Comparison of ENCODE assay signal across 23 cellular contexts in genomic region chr22:49382451-49382735, GRCh38.
"Had no signal": no experiment of that assay in that cellular context is flagged by ENCODE, and none has a peak within 500 bp of the region (broad histone marks: within the 10 kb centered on the region; RNA-seq: fewer than 3 reads in every experiment).

No MANE protein-coding gene starts in this region.

- H3K27ac Mint-ChIP-seq: activated B cell treated with CpG ODN at 0.5 μM for 24 hours; activated CD4-positive, alpha-beta memory T cell treated with anti-CD3 and anti-CD28 coated beads for 36 hours; activated naive CD4-positive, alpha-beta T cell treated with anti-CD3 and anti-CD28 coated beads, Interleukin-2, amount 10 ng/mL, durations not matched to agents 7 days and 5 days; activated naive CD8-positive, alpha-beta T cell treated with anti-CD3 and anti-CD28 coated beads, Interleukin-2, amount 50 U/mL, for 24 hours; natural killer cell had no signal

- H3K4me3 Mint-ChIP-seq: activated B cell treated with CpG ODN at 0.5 μM for 24 hours; activated CD4-positive, alpha-beta memory T cell treated with anti-CD3 and anti-CD28 coated beads for 36 hours; activated naive CD4-positive, alpha-beta T cell treated with anti-CD3 and anti-CD28 coated beads, Interleukin-2, amount 10 ng/mL, durations not matched to agents 7 days and 5 days; activated naive CD8-positive, alpha-beta T cell treated with anti-CD3 and anti-CD28 coated beads, Interleukin-2, amount 50 U/mL, for 24 hours; activated T-cell treated with anti-CD3 and anti-CD28 coated beads, Interleukin-2, amount 50 U/mL, for 4 hours; brain; natural killer cell; stimulated activated naive CD8-positive, alpha-beta T cell treated with anti-CD3 and anti-CD28 coated beads, Interleukin-15, amount 100 ng/mL, for 72 hours had no signal

- H3K9me3 Mint-ChIP-seq: activated B cell treated with CpG ODN at 0.5 μM for 24 hours; brain; natural killer cell; stimulated activated naive CD8-positive, alpha-beta T cell treated with anti-CD3 and anti-CD28 coated beads, Interleukin-15, amount 100 ng/mL, for 72 hours had no signal

- H3K27ac ChIP-seq: dorsolateral prefrontal cortex, thoracic aorta, upper lobe of right lung had no signal

- DNase-seq: activated B cell treated with CpG ODN at 0.5 μM for 24 hours; activated CD4-positive, alpha-beta memory T cell treated with anti-CD3 and anti-CD28 coated beads for 36 hours; activated CD4-positive, alpha-beta T cell treated with anti-CD3 and anti-CD28 coated beads for 4 hours; activated naive CD4-positive, alpha-beta T cell treated with anti-CD3 and anti-CD28 coated beads, Interleukin-2, amount 10 ng/mL, durations not matched to agents 7 days and 5 days; activated naive CD8-positive, alpha-beta T cell treated with anti-CD3 and anti-CD28 coated beads, Interleukin-2, amount 50 U/mL, for 24 hours; activated T-cell treated with anti-CD3 and anti-CD28 coated beads, Interleukin-2, amount 50 U/mL, for 4 hours; anterior cingulate cortex; central memory CD4-positive, alpha-beta T cell; erythroblast; foreskin melanocyte; glutamatergic neuron; hypothalamus; left ventricle myocardium superior; mesenchymal stem cell; natural killer cell; retina; stimulated activated naive CD8-positive, alpha-beta T cell treated with anti-CD3 and anti-CD28 coated beads, Interleukin-15, amount 100 ng/mL, for 72 hours; T-helper 1 cell; T-helper 9 cell had no signal

- ATAC-seq: activated naive CD8-positive, alpha-beta T cell treated with anti-CD3 and anti-CD28 coated beads, Interleukin-2, amount 50 U/mL, for 24 hours; activated T-cell treated with anti-CD3 and anti-CD28 coated beads, Interleukin-2, amount 50 U/mL, for 4 hours; left ventricle myocardium superior; stimulated activated naive CD8-positive, alpha-beta T cell treated with anti-CD3 and anti-CD28 coated beads, Interleukin-15, amount 100 ng/mL, for 72 hours; upper lobe of right lung had no signal

- H3K4me1 ChIP-seq: upper lobe of right lung had no signal

- H3K36me3 ChIP-seq: thoracic aorta, upper lobe of right lung had no signal

- H3K4me3 ChIP-seq: dorsolateral prefrontal cortex, thoracic aorta, upper lobe of right lung had no signal

- H3K9me3 ChIP-seq: thoracic aorta, upper lobe of right lung had no signal

- H3K4me1 Mint-ChIP-seq: activated naive CD4-positive, alpha-beta T cell treated with anti-CD3 and anti-CD28 coated beads, Interleukin-2, amount 10 ng/mL, durations not matched to agents 7 days and 5 days; activated naive CD8-positive, alpha-beta T cell treated with anti-CD3 and anti-CD28 coated beads, Interleukin-2, amount 50 U/mL, for 24 hours; brain; natural killer cell; stimulated activated naive CD8-positive, alpha-beta T cell treated with anti-CD3 and anti-CD28 coated beads, Interleukin-15, amount 100 ng/mL, for 72 hours had no signal

- H3K36me3 Mint-ChIP-seq: activated naive CD4-positive, alpha-beta T cell treated with anti-CD3 and anti-CD28 coated beads, Interleukin-2, amount 10 ng/mL, durations not matched to agents 7 days and 5 days; brain; natural killer cell had no signal
